In genomic region chr4:51906167-51906647, GRCh38 we compare ENCODE assay signal across 8 cellular contexts.
DNase-seq lines count a peak whose midpoint lies in the region; ATAC-seq and TF ChIP-seq lines count a peak whose summit lies in the region.

No MANE protein-coding gene starts in this region.

- DNase-seq in HFFc6 (no peak), NAMALWA (ENCODE audit: low spot score) (peak; percentile 63), memory B cell (ENCODE audit: low spot score in 2 of 2) (no peak), DMS79 treated with DMSO at 0.1 percent for 48 hours (lab: John Stamatoyannopoulos, UW) (no peak), NCI-H748 (lab: John Stamatoyannopoulos, UW; ENCODE audit: unreplicated experiment) (no peak)
- no peak for DNase-seq in activated CD4-positive, alpha-beta T cell treated with anti-CD3 and anti-CD28 coated beads, Interleukin-2, amount 50 U/mL, for 4 hours
- DNase-seq in activated CD4-positive, CD25-positive, alpha-beta regulatory T cell treated with anti-CD3 and anti-CD28 coated beads, Interleukin-2, amount 50 U/mL, for 72 hours, result no peak

- H3K4me3 Mint-ChIP-seq in HFFc6, result no peak overlapping the region
- H3K4me3 Mint-ChIP-seq in memory B cell, result no peak overlapping the region

- H3K27me3 Mint-ChIP-seq in HFFc6 (ENCODE audit: insufficient read depth) (no peaks in the 10 kb centered on the region), memory B cell (no peaks in the 10 kb centered on the region)

- ATAC-seq in GM18520 (IDR thresholded peaks at IDR 0.05; ENCODE audit: unreplicated experiment) (peak; percentile 97), memory B cell (ENCODE audit: low read depth) (peak; percentile 65)

- peak overlapping the region; percentile 4; the same call in 1 of the 2 replicates for H3K27ac Mint-ChIP-seq in HFFc6
- H3K27ac Mint-ChIP-seq in memory B cell, result peak overlapping the region; percentile 2

- H3K36me3 Mint-ChIP-seq in HFFc6 (ENCODE audit: low read depth), result peaks cover 17% of the 10 kb centered on the region; the same call in 1 of the 2 replicates
- peaks cover 43% of the 10 kb centered on the region for H3K36me3 Mint-ChIP-seq in memory B cell

- H3K4me1 Mint-ChIP-seq in HFFc6 (ENCODE audit: low read depth) (peaks cover 12% of the 10 kb centered on the region; the same call in 1 of the 2 replicates), memory B cell (peaks cover 10% of the 10 kb centered on the region)

- TF ChIP-seq CTCF in HFFc6 (IDR thresholded peaks at IDR 0.05), result no peak

- H3K9me3 Mint-ChIP-seq in HFFc6 (no peaks in the 10 kb centered on the region), memory B cell (no peaks in the 10 kb centered on the region)
